Comparison of ENCODE assay signal across 8 cellular contexts in genomic region chr1:32220746-32221580, GRCh38. TPM values are rescaled to one million over a fixed set of nuclear protein-coding genes. Genes with fewer than 3 reads are reported as not detected.
A peak's percentile ranks its signal among the peaks of the same experiment; 100 is the strongest.
DNase-seq lines count a peak whose midpoint lies in the region; ATAC-seq and TF ChIP-seq lines count a peak whose summit lies in the region.

No MANE protein-coding gene starts in this region.

- peak overlapping the region; percentile 97 for H3K27ac Mint-ChIP-seq in stimulated activated effector memory CD8-positive, alpha-beta T cell treated with anti-CD3 and anti-CD28 coated beads, Interleukin-12 subunit alpha, Interleukin-12 subunit beta, amount 100 ng/mL, for 72 hours

- H3K36me3 Mint-ChIP-seq in stimulated activated effector memory CD8-positive, alpha-beta T cell treated with anti-CD3 and anti-CD28 coated beads, Interleukin-12 subunit alpha, Interleukin-12 subunit beta, amount 100 ng/mL, for 72 hours = peaks cover 40% of the 10 kb centered on the region

- ATAC-seq in stimulated activated effector memory CD8-positive, alpha-beta T cell treated with anti-CD3 and anti-CD28 coated beads, Interleukin-12 subunit alpha, Interleukin-12 subunit beta, amount 100 ng/mL, for 72 hours = no peak
- ATAC-seq in esophagus mucosa = no peak
- ATAC-seq in HG03095 (IDR thresholded peaks at IDR 0.05; ENCODE audit: unreplicated experiment) = no peak

- no peaks in the 10 kb centered on the region for H3K9me3 Mint-ChIP-seq in stimulated activated effector memory CD8-positive, alpha-beta T cell treated with anti-CD3 and anti-CD28 coated beads, Interleukin-12 subunit alpha, Interleukin-12 subunit beta, amount 100 ng/mL, for 72 hours

- H3K4me1 ChIP-seq in iPS DF 6.9 (ENCODE audit: control insufficient read depth, insufficient read depth, low read length) = no peaks in the 10 kb centered on the region

- DNase-seq in NCI-H82 (lab: John Stamatoyannopoulos, UW) (peak; percentile 35), NCI-H82 treated with DMSO at 0.1 percent for 48 hours (lab: John Stamatoyannopoulos, UW; ENCODE audit: unreplicated experiment) (no peak), WERI-Rb-1 (no peak), iPS DF 6.9 (ENCODE audit: low read depth, low spot score) (no peak), dedifferentiated amniotic fluid mesenchymal stem cell (ENCODE audit: extremely low spot score) (no peak)
- DNase-seq in stimulated activated effector memory CD8-positive, alpha-beta T cell treated with anti-CD3 and anti-CD28 coated beads, Interleukin-12 subunit alpha, Interleukin-12 subunit beta, amount 100 ng/mL, for 72 hours (ENCODE audit: low spot score in 2 of 2) = no peak

- peaks cover 34% of the 10 kb centered on the region for H3K4me1 Mint-ChIP-seq in stimulated activated effector memory CD8-positive, alpha-beta T cell treated with anti-CD3 and anti-CD28 coated beads, Interleukin-12 subunit alpha, Interleukin-12 subunit beta, amount 100 ng/mL, for 72 hours

- H3K36me3 ChIP-seq in WERI-Rb-1 (peaks cover 33% of the 10 kb centered on the region), iPS DF 6.9 (ENCODE audit: control insufficient read depth, insufficient read depth, low read length) (peaks cover 9% of the 10 kb centered on the region)

- TF ChIP-seq CTCF in WERI-Rb-1 (IDR thresholded peaks at IDR 0.05; ENCODE audit: low read depth, low read length) = no peak

- H3K9me3 ChIP-seq in WERI-Rb-1 (ENCODE audit: severe bottlenecking) (no peaks in the 10 kb centered on the region), iPS DF 6.9 (ENCODE audit: control insufficient read depth, insufficient read depth, low read length) (no peaks in the 10 kb centered on the region)

- H3K27me3 ChIP-seq in WERI-Rb-1 (ENCODE audit: insufficient read depth, low read depth, severe bottlenecking) (no peaks in the 10 kb centered on the region), iPS DF 6.9 (ENCODE audit: control insufficient read depth, insufficient read depth, low read length) (no peaks in the 10 kb centered on the region)

- peak overlapping the region; percentile 89 for H3K4me3 Mint-ChIP-seq in stimulated activated effector memory CD8-positive, alpha-beta T cell treated with anti-CD3 and anti-CD28 coated beads, Interleukin-12 subunit alpha, Interleukin-12 subunit beta, amount 100 ng/mL, for 72 hours

- H3K4me3 ChIP-seq in WERI-Rb-1 (ENCODE audit: low read depth, low read length) = peak overlapping the region; percentile 93
- peak overlapping the region; percentile 92; the same call in 1 of the 2 replicates for H3K4me3 ChIP-seq in iPS DF 6.9 (ENCODE audit: low read length)

- 0 out of 2 replicates have a peak overlapping the region, but pooled peaks have one; percentile 16 for H3K27ac ChIP-seq in WERI-Rb-1
- no peak overlapping the region for H3K27ac ChIP-seq in iPS DF 6.9 (ENCODE audit: low read length)

- no CpG with 5 or more reads among the region's 4 CpGs for WGBS in iPS DF 6.9 (ENCODE audit: insufficient coverage, insufficient read length)

RNA-seq across cellular contexts. Expression of gene TMEM234, which starts 1.2 kb away (rescaled TPM):
- 11.0 TPM for total RNA-seq in esophagus mucosa

RNA-seq across cellular contexts. Expression of gene EIF3I, which starts 1.2 kb away (rescaled TPM):
- 175 TPM for total RNA-seq in esophagus mucosa

RNA-seq across cellular contexts. Expression of gene DCDC2B, which starts 12.1 kb away (rescaled TPM):
- not detected for total RNA-seq in esophagus mucosa

RNA-seq across cellular contexts. Expression of gene IQCC, which starts 15.5 kb away (rescaled TPM):
- 1.3 TPM for total RNA-seq in esophagus mucosa

RNA-seq across cellular contexts. Expression of gene CCDC28B, which starts 20.6 kb away (rescaled TPM):
- total RNA-seq in esophagus mucosa = 1.1 TPM
